In the genomic region with DNA sequence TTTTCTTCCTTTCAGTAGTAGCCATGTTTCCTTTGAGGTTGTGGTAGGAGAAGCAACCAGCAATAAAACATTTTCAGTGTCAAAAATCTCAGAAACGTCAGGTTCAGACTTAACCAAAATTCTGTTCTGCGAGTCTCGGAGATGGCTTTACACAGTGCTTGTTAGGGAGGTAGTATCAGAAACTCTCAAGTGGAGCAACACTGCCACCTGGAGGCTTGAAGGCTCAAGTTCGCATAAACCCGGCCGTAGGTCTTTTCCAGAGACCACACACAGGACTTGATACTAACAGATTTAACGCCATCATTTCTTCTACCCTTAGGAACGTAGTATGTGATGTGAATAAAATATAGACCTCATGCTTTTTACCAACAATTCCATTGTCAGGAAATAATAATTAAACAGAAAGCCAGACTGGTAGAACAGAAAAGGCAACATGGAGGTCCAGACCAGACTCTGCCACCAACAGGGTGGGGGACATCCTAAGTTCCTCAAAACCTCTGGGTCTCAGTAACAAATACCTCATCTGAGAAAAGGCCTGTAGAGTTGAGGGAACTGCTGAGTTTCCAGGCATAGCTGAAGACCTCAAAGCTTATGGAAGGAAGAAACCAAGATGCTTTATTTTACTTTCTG, we compare ENCODE assay signal across 1 cellular context.
A peak's percentile ranks its signal among the peaks of the same experiment; 100 is the strongest.
TF ChIP-seq lines count a peak whose summit lies in the region.

No MANE protein-coding gene starts in this region.

TF ChIP-seq in K562, 482 proteins besides CTCF, POLR2A, EP300 and RAD21 (continued from another document):
- TF ChIP-seq ILF3 (IDR thresholded peaks at IDR 0.05; ENCODE audit: borderline replicate concordance) (0 out of 2 replicates have a peak, but pooled peaks have one; percentile 55), ARID2 (IDR thresholded peaks at IDR 0.05) (0 out of 2 replicates have a peak, but pooled peaks have one; percentile 30), SRF (CRISPR knock-in tag; IDR thresholded peaks at IDR 0.05) (peak in 1 of 2 experiments; percentile 88; a peak in 1 of 4 replicates), TBP (optimal IDR thresholded peaks at IDR 0.05; ENCODE audit: low read depth, low read length) (peak; percentile 30), STAG1 (CRISPR knock-in tag; IDR thresholded peaks at IDR 0.05; ENCODE audit: borderline replicate concordance) (peak; percentile 78; the same call in 1 of the 2 replicates), RB1 (IDR thresholded peaks at IDR 0.05; ENCODE audit: low read depth) (peak; percentile 44; the same call in 1 of the 2 replicates)
- TF ChIP-seq, protein P1, sequence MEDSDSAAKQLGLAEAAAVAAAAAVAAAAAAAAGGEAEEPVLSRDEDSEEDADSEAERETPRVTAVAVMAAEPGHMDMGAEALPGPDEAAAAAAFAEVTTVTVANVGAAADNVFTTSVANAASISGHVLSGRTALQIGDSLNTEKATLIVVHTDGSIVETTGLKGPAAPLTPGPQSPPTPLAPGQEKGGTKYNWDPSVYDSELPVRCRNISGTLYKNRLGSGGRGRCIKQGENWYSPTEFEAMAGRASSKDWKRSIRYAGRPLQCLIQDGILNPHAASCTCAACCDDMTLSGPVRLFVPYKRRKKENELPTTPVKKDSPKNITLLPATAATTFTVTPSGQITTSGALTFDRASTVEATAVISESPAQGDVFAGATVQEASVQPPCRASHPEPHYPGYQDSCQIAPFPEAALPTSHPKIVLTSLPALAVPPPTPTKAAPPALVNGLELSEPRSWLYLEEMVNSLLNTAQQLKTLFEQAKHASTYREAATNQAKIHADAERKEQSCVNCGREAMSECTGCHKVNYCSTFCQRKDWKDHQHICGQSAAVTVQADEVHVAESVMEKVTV (CRISPR knock-in tag; IDR thresholded peaks at IDR 0.05), result peak; percentile 93
- TF ChIP-seq, protein P2, sequence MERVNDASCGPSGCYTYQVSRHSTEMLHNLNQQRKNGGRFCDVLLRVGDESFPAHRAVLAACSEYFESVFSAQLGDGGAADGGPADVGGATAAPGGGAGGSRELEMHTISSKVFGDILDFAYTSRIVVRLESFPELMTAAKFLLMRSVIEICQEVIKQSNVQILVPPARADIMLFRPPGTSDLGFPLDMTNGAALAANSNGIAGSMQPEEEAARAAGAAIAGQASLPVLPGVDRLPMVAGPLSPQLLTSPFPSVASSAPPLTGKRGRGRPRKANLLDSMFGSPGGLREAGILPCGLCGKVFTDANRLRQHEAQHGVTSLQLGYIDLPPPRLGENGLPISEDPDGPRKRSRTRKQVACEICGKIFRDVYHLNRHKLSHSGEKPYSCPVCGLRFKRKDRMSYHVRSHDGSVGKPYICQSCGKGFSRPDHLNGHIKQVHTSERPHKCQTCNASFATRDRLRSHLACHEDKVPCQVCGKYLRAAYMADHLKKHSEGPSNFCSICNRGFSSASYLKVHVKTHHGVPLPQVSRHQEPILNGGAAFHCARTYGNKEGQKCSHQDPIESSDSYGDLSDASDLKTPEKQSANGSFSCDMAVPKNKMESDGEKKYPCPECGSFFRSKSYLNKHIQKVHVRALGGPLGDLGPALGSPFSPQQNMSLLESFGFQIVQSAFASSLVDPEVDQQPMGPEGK (CRISPR knock-in tag; IDR thresholded peaks at IDR 0.05; ENCODE audit: borderline replicate concordance), result no peak
TF ChIP-seq in K562: peak in this region for 10.
